17 cellular contexts compared by ENCODE assay signal in the genomic region with DNA sequence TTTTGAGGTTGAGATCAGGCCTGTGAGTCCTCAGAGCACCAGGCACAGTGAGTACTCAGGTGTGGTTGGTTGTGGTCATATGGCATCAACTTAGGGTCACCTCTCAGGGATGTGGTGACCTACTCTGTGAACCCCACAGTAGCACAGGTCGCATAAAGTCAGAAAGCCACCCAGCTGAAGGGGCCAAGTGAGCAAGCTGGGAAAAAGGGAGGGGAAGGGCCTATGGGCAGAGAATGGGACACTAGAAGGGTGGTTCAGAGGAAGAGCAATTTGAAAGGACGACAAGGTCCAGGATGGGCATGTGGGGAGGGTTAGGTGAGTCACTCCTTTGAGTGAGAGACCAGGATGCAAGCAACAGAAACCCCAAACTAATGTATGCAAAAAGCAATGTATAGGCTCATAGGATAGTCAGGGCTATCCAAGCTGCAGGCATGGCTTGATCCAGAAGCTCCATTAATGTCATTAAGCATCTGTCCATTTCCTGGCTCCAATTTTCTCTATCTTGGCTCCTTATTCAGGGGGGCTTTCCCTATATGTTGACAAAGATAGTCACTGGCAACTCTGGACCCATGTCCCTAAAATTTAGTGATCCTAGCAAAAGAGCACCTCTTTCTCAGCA. TPM values are rescaled to one million over a fixed set of nuclear protein-coding genes. Genes with fewer than 3 reads are reported as not detected.
A peak's percentile ranks its signal among the peaks of the same experiment; 100 is the strongest.
DNase-seq lines count a peak whose midpoint lies in the region; ATAC-seq, FAIRE-seq and TF ChIP-seq lines count a peak whose summit lies in the region.
"Had no signal": no experiment of that assay in that cellular context is flagged by ENCODE, and none has a peak within 500 bp of the region (broad histone marks: within the 10 kb centered on the region; RNA-seq: fewer than 3 reads in every experiment).

No MANE protein-coding gene starts in this region.

- H3K9me3 Mint-ChIP-seq in CD8-positive, alpha-beta T cell = no peaks in the 10 kb centered on the region
- no peaks in the 10 kb centered on the region for H3K9me3 Mint-ChIP-seq in natural killer cell treated with Interleukin-12 subunit alpha and Interleukin-12 subunit beta and Interleukin-15 and Interleukin-18, amount 100 ng/mL, for 72 hours

- H3K4me3 Mint-ChIP-seq in CD8-positive, alpha-beta T cell = no peak overlapping the region
- peak overlapping the region; percentile 44 for H3K4me3 Mint-ChIP-seq in natural killer cell treated with Interleukin-12 subunit alpha and Interleukin-12 subunit beta and Interleukin-15 and Interleukin-18, amount 100 ng/mL, for 72 hours

- H3K9me3 ChIP-seq in CD8-positive, alpha-beta T cell (ENCODE audit: low read length) = no peaks in the 10 kb centered on the region
- H3K9me3 ChIP-seq in MM.1S (replicated peaks; ENCODE audit: insufficient read depth, low read length) (no peaks in the 10 kb centered on the region), GM12878 (replicated peaks; ENCODE audit: control insufficient read depth, insufficient read depth, low read length) (no peaks in the 10 kb centered on the region), sigmoid colon (no peaks in the 10 kb centered on the region)

- H3K4me1 Mint-ChIP-seq in CD8-positive, alpha-beta T cell (ENCODE audit: low read depth) = peaks cover 25% of the 10 kb centered on the region
- H3K4me1 Mint-ChIP-seq in natural killer cell treated with Interleukin-12 subunit alpha and Interleukin-12 subunit beta and Interleukin-15 and Interleukin-18, amount 100 ng/mL, for 72 hours (ENCODE audit: low read depth in 2 of 2) = peaks cover 30 to 33% of the 10 kb centered on the region in 2 donors

- intact Hi-C loops in CD8-positive, alpha-beta T cell (cut with DNase I, micrococcal nuclease) = loop anchor here in 1 of 2 experiments (10.0 kb wide), 2 partner anchors 437 to 803 kb away; partner anchors contain the start of gene ACAD9
- intact Hi-C loops in GM12878 (cut with micrococcal nuclease; ENCODE audit: unreplicated experiment) (loop anchor here (2.0 kb wide), 1 partner anchor 63 kb away; the partner anchor contains the start of gene COPG1), sigmoid colon (cut with DNase I) (no loop called here)

- TF ChIP-seq RAD21 in GM12878 (IDR thresholded peaks at IDR 0.05; ENCODE audit: insufficient read depth, low read depth, low read length) = no peak

- no peaks in the 10 kb centered on the region for H3K27me3 Mint-ChIP-seq in CD8-positive, alpha-beta T cell (ENCODE audit: low read depth)
- no peaks in the 10 kb centered on the region for H3K27me3 Mint-ChIP-seq in natural killer cell treated with Interleukin-12 subunit alpha and Interleukin-12 subunit beta and Interleukin-15 and Interleukin-18, amount 100 ng/mL, for 72 hours

- no peak overlapping the region for H3K27ac ChIP-seq in CD8-positive, alpha-beta T cell (ENCODE audit: low read depth, low read length)
- H3K27ac ChIP-seq in MM.1S (ENCODE audit: low read length) = peak overlapping the region; percentile 99
- H3K27ac ChIP-seq in GM12878 (ENCODE audit: control insufficient read depth, insufficient read depth) = no peak overlapping the region
- H3K27ac ChIP-seq in sigmoid colon = no peak overlapping the region
- H3K27ac ChIP-seq: C4-2B had no signal

- peak overlapping the region; percentile 75; the same call in 1 of the 2 replicates for H3K9ac ChIP-seq in MM.1S (ENCODE audit: low read length)
- H3K9ac ChIP-seq in GM12878 (ENCODE audit: control insufficient read depth, insufficient read depth, low read length) = no peak overlapping the region

- CTCF ChIA-PET in CD8-positive, alpha-beta T cell (lab: Charles Lee) = interaction anchor here (0.6 to 1.9 kb wide), 2 partner anchors 158 to 342 kb away, joined by 3 to 8 read pairs; no protein-coding TSS in a partner anchor
- CTCF ChIA-PET in GM12878 (lab: Yijun Ruan, JAX) = interaction anchor here (0.7 to 1.6 kb wide), 8 partner anchors 12 to 115 kb away, joined by 3 to 8 read pairs (median 4); partner anchors contain the start of gene COPG1

- no peak overlapping the region for H2AFZ ChIP-seq in MM.1S (ENCODE audit: low read length)
- no peak overlapping the region for H2AFZ ChIP-seq in GM12878 (ENCODE audit: control insufficient read depth, low read depth, low read length)

- no peaks in the 10 kb centered on the region for H4K20me1 ChIP-seq in MM.1S (ENCODE audit: insufficient read depth, low read length)
- H4K20me1 ChIP-seq in GM12878 (ENCODE audit: control insufficient read depth, insufficient read depth) = no peaks in the 10 kb centered on the region

- H3K4me1 ChIP-seq in CD8-positive, alpha-beta T cell (ENCODE audit: insufficient read depth, low read length) = peaks cover 15% of the 10 kb centered on the region
- H3K4me1 ChIP-seq in MM.1S (ENCODE audit: low read length) = peaks cover 66% of the 10 kb centered on the region
- H3K4me1 ChIP-seq in GM12878 (ENCODE audit: control insufficient read depth, insufficient read depth, low read length) = peaks cover 13% of the 10 kb centered on the region
- H3K4me1 ChIP-seq in sigmoid colon = peaks cover 2 to 17% (median 15%) of the 10 kb centered on the region in 4 donors

- SMC1A ChIA-PET in GM12878 (lab: Charles Lee; ENCODE audit: uncharacterized antibody, unreplicated experiment) = interaction anchor here (0.7 to 8.5 kb wide), 8 partner anchors 9 to 342 kb away, joined by 3 to 75 read pairs (median 4); no protein-coding TSS in a partner anchor

- H3F3A ChIP-seq in MM.1S (ENCODE audit: insufficient read depth, low read length) = peaks cover 80% of the 10 kb centered on the region

- FAIRE-seq in GM12878 (lab: Jason Lieb, UNC) = no peak
- FAIRE-seq: HTR-8/SVneo had no signal

- peak overlapping the region; percentile 58 for H3K27ac Mint-ChIP-seq in CD8-positive, alpha-beta T cell
- peak overlapping the region; percentile 42 to 45 for H3K27ac Mint-ChIP-seq in natural killer cell treated with Interleukin-12 subunit alpha and Interleukin-12 subunit beta and Interleukin-15 and Interleukin-18, amount 100 ng/mL, for 72 hours

- H3K9me2 ChIP-seq in MM.1S (replicated peaks; ENCODE audit: insufficient read depth, low read length) = no peaks in the 10 kb centered on the region

- H3K27me3 ChIP-seq in CD8-positive, alpha-beta T cell (ENCODE audit: insufficient read depth, low read length) = no peaks in the 10 kb centered on the region
- H3K27me3 ChIP-seq in MM.1S (replicated peaks; ENCODE audit: insufficient read depth, low read length) = no peaks in the 10 kb centered on the region
- no peaks in the 10 kb centered on the region for H3K27me3 ChIP-seq in GM12878 (replicated peaks in 1 of 2; ENCODE audit: control insufficient read depth in 2 of 2, insufficient read depth in 2 of 2, low read length in 1 of 2)
- no peaks in the 10 kb centered on the region for H3K27me3 ChIP-seq in sigmoid colon

- no peak overlapping the region for H3K4me3 ChIP-seq in CD8-positive, alpha-beta T cell (ENCODE audit: low read depth, low read length)
- H3K4me3 ChIP-seq in MM.1S (ENCODE audit: low read length) (no peak overlapping the region), GM12878 (no peak overlapping the region), sigmoid colon (no peak overlapping the region)

- no TSS peak for BruUV-seq in GM12878 (replicated peaks; lab: Mats Ljungman, UMichigan)

- TF ChIP-seq CTCF in CD8-positive, alpha-beta T cell (IDR thresholded peaks at IDR 0.05) = no peak
- TF ChIP-seq CTCF in MM.1S (IDR thresholded peaks at IDR 0.05; ENCODE audit: low read length) (no peak), GM12878 (IDR thresholded peaks at IDR 0.05 in 2 of 3, conservative IDR thresholded peaks at IDR 0.05 in 1 of 3; ENCODE audit: control insufficient read depth in 2 of 3, extremely low read depth in 1 of 3, insufficient read depth in 1 of 3, low read depth in 3 of 3, low read length in 3 of 3) (no peak), sigmoid colon (IDR thresholded peaks at IDR 0.05) (no peak)

- TF ChIP-seq POLR2A in GM12878 (IDR thresholded peaks at IDR 0.05; ENCODE audit: low read depth, low read length) = peak; percentile 17; the same call in 1 of the 2 replicates
- no peak for TF ChIP-seq POLR2A in sigmoid colon (IDR thresholded peaks at IDR 0.05)

- ATAC-seq in CD8-positive, alpha-beta T cell = no peak
- no peak for ATAC-seq in GM12878
- peak in 1 of 2 donors; percentile 54 for ATAC-seq in natural killer cell treated with Interleukin-12 subunit alpha and Interleukin-12 subunit beta and Interleukin-15 and Interleukin-18, amount 100 ng/mL, for 72 hours
- ATAC-seq in HG03354 (IDR thresholded peaks at IDR 0.05; ENCODE audit: poor library complexity, severe bottlenecking, unreplicated experiment) = no peak

- H3K79me2 ChIP-seq in MM.1S (ENCODE audit: low read length) = peaks cover 27% of the 10 kb centered on the region
- no peaks in the 10 kb centered on the region; the same call in 1 of the 2 replicates for H3K79me2 ChIP-seq in GM12878 (ENCODE audit: control insufficient read depth, insufficient read depth, low read length)

- RAD21 ChIA-PET in GM12878 (lab: Charles Lee; ENCODE audit: unreplicated experiment) = interaction anchor here (1.3 to 2.5 kb wide), 3 partner anchors 29 to 63 kb away, joined by 3 to 7 read pairs (median 5); partner anchors contain the start of gene COPG1

- H3K36me3 ChIP-seq in CD8-positive, alpha-beta T cell (ENCODE audit: insufficient read depth, low read length) = no peaks in the 10 kb centered on the region
- H3K36me3 ChIP-seq in MM.1S (replicated peaks; ENCODE audit: insufficient read depth, low read length) = no peaks in the 10 kb centered on the region
- H3K36me3 ChIP-seq in GM12878 (ENCODE audit: control insufficient read depth in 2 of 2, insufficient read depth in 2 of 2, low read length in 1 of 2) = no peaks in the 10 kb centered on the region; a peak in 1 of 4 replicates
- H3K36me3 ChIP-seq in sigmoid colon = no peaks in the 10 kb centered on the region

- WGBS in GM12878 (ENCODE audit: insufficient coverage, insufficient replicate concordance, low lambda C conversion rate, missing lambda C conversion rate) = 53% methylated on average over 2 of the region's 2 CpGs
- 83 to 87% methylated on average over 2 of the region's 2 CpGs for WGBS in sigmoid colon, 2 donors

- H3K36me3 Mint-ChIP-seq in CD8-positive, alpha-beta T cell = peaks cover 4% of the 10 kb centered on the region
- no peaks in the 10 kb centered on the region for H3K36me3 Mint-ChIP-seq in natural killer cell treated with Interleukin-12 subunit alpha and Interleukin-12 subunit beta and Interleukin-15 and Interleukin-18, amount 100 ng/mL, for 72 hours

- H3K4me2 ChIP-seq in MM.1S (ENCODE audit: low read depth, low read length) = no peak overlapping the region
- H3K4me2 ChIP-seq in GM12878 (ENCODE audit: control insufficient read depth, insufficient read depth) = no peak overlapping the region

- POLR2A ChIA-PET in CD8-positive, alpha-beta T cell (lab: Charles Lee) = interaction anchor here (1.4 to 1.5 kb wide), 2 partner anchors 8 to 14 kb away, joined by 3 read pairs; no protein-coding TSS in a partner anchor
- POLR2A ChIA-PET in GM12878 (lab: Charles Lee) = interaction anchor here (0.5 to 2.6 kb wide), 9 partner anchors 14 to 236 kb away, joined by 3 to 13 read pairs (median 4); partner anchors contain the start of genes COPG1 and HMCES

- no peak for DNase-seq in CD8-positive, alpha-beta T cell
- peak; percentile 38 for DNase-seq in MM.1S
- DNase-seq in GM12878 (ENCODE audit: low read depth, low spot score) = no peak
- DNase-seq in natural killer cell treated with Interleukin-12 subunit alpha and Interleukin-12 subunit beta and Interleukin-15 and Interleukin-18, amount 100 ng/mL, for 72 hours (ENCODE audit: low spot score) = no peak
- DNase-seq in sigmoid colon = no peak
- no peak for DNase-seq in epidermal melanocyte (ENCODE audit: insufficient read length, low spot score)
- DNase-seq: caudate nucleus; GF-D8; HCEC 1CT; midbrain; NCI-H748 treated with DMSO at 0.1 percent for 48 hours; SIG-M5; stimulated activated CD4-positive, alpha-beta T cell treated with anti-CD3 and anti-CD28 coated beads, Interleukin-4, amount 100 ng/mL, for 1 hour; stimulated activated naive CD4-positive, alpha-beta T cell had no signal

- TF ChIP-seq EP300 in GM12878 (IDR thresholded peaks at IDR 0.05; ENCODE audit: borderline replicate concordance in 1 of 2, control insufficient read depth in 1 of 2, low read depth in 2 of 2, low read length in 2 of 2) (no peak), sigmoid colon (IDR thresholded peaks at IDR 0.05) (no peak)

- in situ Hi-C loops in GM12878 (cut with MboI) = no loop called here

RNA-seq across cellular contexts. Expression of gene HMCES, which starts 33.5 kb away (rescaled TPM):
- total RNA-seq in CD8-positive, alpha-beta T cell = 10 to 100 TPM; 69.5 to 78.7 TPM
- total RNA-seq in GM12878 (2013; cell fraction: nucleolus; rRNA removed) = 10.9 and 12.1 TPM in 2 replicates
- total RNA-seq in GM12878 (2014; rRNA removed) = 16.7 and 22.7 TPM in 2 replicates
- total RNA-seq in GM12878 (2014; rRNA removed; fragmentation: Illumina TruSeq; extraction: Trizol) = 11.9 and 12.4 TPM in 2 replicates
- 25.5 and 33.4 TPM in 2 replicates for total RNA-seq in GM12878 (2021)
- 26.7 TPM for polyA plus RNA-seq in GM12878 (2011; ENCODE audit: low read depth)
- polyA plus RNA-seq in GM12878 (2011; rRNA removed) = 21.3 and 42.6 TPM in 2 replicates
- 32.3 and 40.7 TPM in 2 replicates for polyA plus RNA-seq in GM12878 (2011; cell fraction: cytosol; rRNA removed)
- 25.4 and 27.4 TPM in 2 replicates for polyA plus RNA-seq in GM12878 (2011; cell fraction: nucleus; rRNA removed)
- polyA plus RNA-seq in GM12878 (2012) = 37.0 and 40.2 TPM in 2 replicates
- 29.6 and 31.2 TPM in 2 replicates for polyA plus RNA-seq in GM12878 (2014; fragmentation: Illumina TruSeq; extraction: Trizol)
- polyA plus RNA-seq in GM12878 (2014; fragmentation: Nextera tagmentation; extraction: Ambion mirVana) = 10 to 100 TPM; 17.2 to 18.5 TPM
- polyA plus RNA-seq in GM12878 (2014; rRNA removed) = 21.9 and 25.0 TPM in 2 replicates
- 10 to 100 TPM; 45.3 to 49.8 TPM for polyA plus RNA-seq in GM12878 (2016; fragmentation: Nextera tagmentation; extraction: Ambion mirVana)
- 18.5 and 21.4 TPM in 2 replicates for polyA minus RNA-seq in GM12878 (2011; rRNA and poly(A)+ RNA removed)
- 7.8 and 12.6 TPM in 2 replicates for polyA minus RNA-seq in GM12878 (2011; cell fraction: cytosol; rRNA and poly(A)+ RNA removed)
- 4.6 and 8.3 TPM in 2 replicates for polyA minus RNA-seq in GM12878 (2011; cell fraction: nucleus; rRNA and poly(A)+ RNA removed)
- 10 to 100 TPM; 49.2 to 52.5 TPM for total RNA-seq in natural killer cell treated with Interleukin-12 subunit alpha and Interleukin-12 subunit beta and Interleukin-15 and Interleukin-18, amount 100 ng/mL, for 72 hours
- 10 to 100 TPM; 15.2 to 22.5 (median 20.2) TPM for total RNA-seq in sigmoid colon
- polyA plus RNA-seq in sigmoid colon = 10 to 100 TPM; 21.6 to 41.2 (median 25.4) TPM
